20 cellular contexts compared by ENCODE assay signal in the genomic region with DNA sequence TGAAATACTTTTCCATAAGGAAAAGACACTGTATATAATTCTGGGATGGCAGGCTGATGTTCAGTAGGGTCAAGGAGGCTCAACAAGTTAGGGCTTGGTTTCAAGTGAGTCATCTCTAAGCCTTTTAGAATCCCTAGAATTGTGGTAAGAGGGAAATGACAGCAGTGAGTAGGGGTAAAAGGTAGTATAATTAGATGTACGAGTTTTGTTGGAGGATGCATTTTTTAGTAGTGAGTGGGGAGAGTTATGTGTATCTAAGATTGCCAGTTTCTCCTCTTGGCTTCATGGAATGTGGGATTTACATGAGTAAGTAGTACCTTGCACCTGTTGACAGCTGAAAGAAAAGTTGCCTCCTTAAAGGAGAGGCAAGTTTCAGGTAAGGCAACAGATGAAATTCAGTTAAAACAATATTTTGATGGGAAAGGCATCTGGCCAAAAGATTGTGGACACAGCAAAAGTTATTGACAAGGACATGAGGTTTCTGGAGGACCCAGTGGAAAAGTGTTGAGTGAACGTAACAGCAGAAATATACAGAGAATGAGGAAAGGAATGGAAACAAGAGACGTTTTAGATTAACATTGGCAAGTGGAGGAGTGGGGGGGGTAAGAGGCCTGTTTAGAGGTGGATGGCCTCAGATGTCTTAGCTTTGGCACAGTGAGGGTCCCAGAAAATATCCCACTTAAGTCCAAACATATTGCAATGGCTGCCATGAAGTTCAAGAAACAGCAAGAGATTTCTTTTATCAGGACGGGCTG. TPM values are rescaled to one million over a fixed set of nuclear protein-coding genes. Genes with fewer than 3 reads are reported as not detected.
A peak's percentile ranks its signal among the peaks of the same experiment; 100 is the strongest.
DNase-seq lines count a peak whose midpoint lies in the region; ATAC-seq, FAIRE-seq and TF ChIP-seq lines count a peak whose summit lies in the region.
"Had no signal": no experiment of that assay in that cellular context is flagged by ENCODE, and none has a peak within 500 bp of the region (broad histone marks: within the 10 kb centered on the region; RNA-seq: fewer than 3 reads in every experiment).

No MANE protein-coding gene starts in this region.

- H3K4me1 ChIP-seq in body of pancreas (peaks cover 47% of the 10 kb centered on the region), keratinocyte (ENCODE audit: control insufficient read depth, extremely low read depth, insufficient read depth, low read length) (peaks cover 12% of the 10 kb centered on the region), stomach smooth muscle (ENCODE audit: control insufficient read depth, insufficient read depth, low read length) (peaks cover 3% of the 10 kb centered on the region)
- H3K4me1 ChIP-seq: right atrium auricular region, testis had no signal

- H3K27ac ChIP-seq in body of pancreas (peak overlapping the region; percentile 23 to 42 (median 37)), keratinocyte (ENCODE audit: control insufficient read depth, insufficient read depth, low read length) (no peak overlapping the region), stomach smooth muscle (ENCODE audit: low read length) (peak overlapping the region; percentile 50)
- H3K27ac ChIP-seq: right atrium auricular region, SJCRH30, testis had no signal

- H2AFZ ChIP-seq in keratinocyte (ENCODE audit: control insufficient read depth, low read length), result no peak overlapping the region

- H3K79me2 ChIP-seq in keratinocyte (ENCODE audit: control insufficient read depth, insufficient read depth, low read length), result no peaks in the 10 kb centered on the region

- H3K9me3 ChIP-seq in body of pancreas (no peaks in the 10 kb centered on the region), keratinocyte (ENCODE audit: control insufficient read depth, low read depth, low read length) (no peaks in the 10 kb centered on the region), stomach smooth muscle (ENCODE audit: control insufficient read depth in 2 of 2, low read length in 2 of 2) (no peaks in the 10 kb centered on the region)
- H3K9me3 ChIP-seq: SJCRH30, testis had no signal

- H3K9ac ChIP-seq in keratinocyte (ENCODE audit: control insufficient read depth, extremely low read depth, insufficient read depth, low read length), result no peak overlapping the region
- H3K9ac ChIP-seq in stomach smooth muscle (ENCODE audit: low read length in 2 of 2), result no peak overlapping the region

- H3K4me2 ChIP-seq in keratinocyte (ENCODE audit: control insufficient read depth, extremely low read depth, insufficient read depth, low read depth, low read length), result peak overlapping the region; percentile 18

- peak; percentile 59 for DNase-seq in HS-27A (ENCODE audit: low read depth)
- DNase-seq in body of pancreas, result no peak
- DNase-seq in keratinocyte (ENCODE audit: low read depth, low spot score), result peak; percentile 11
- DNase-seq in NK-92 treated with Interleukin-12 subunit alpha and Interleukin-12 subunit beta, amount 100 ng/mL, for 24 hours (lab: John Stamatoyannopoulos, UW), result no peak
- no peak for DNase-seq in NCI-H82 treated with DMSO at 0.1 percent for 48 hours (lab: John Stamatoyannopoulos, UW; ENCODE audit: unreplicated experiment)
- DNase-seq: activated naive CD4-positive, alpha-beta T cell; CD4-positive, CD25-positive, alpha-beta regulatory T cell; cortex of kidney; NCI-H1417 treated with DMSO at 0.1 percent for 48 hours; NCI-H524 treated with DMSO at 0.1 percent for 48 hours; nucleus accumbens; testis had no signal

- H3K9me1 ChIP-seq in keratinocyte (ENCODE audit: control insufficient read depth, extremely low read depth, insufficient read depth, low read length), result no peaks in the 10 kb centered on the region

- no peak for TF ChIP-seq POLR2A in body of pancreas (IDR thresholded peaks at IDR 0.05)

- H3K36me3 ChIP-seq in body of pancreas (replicated peaks in 1 of 2; ENCODE audit: insufficient read depth in 1 of 2, low read depth in 2 of 2) (no peaks in the 10 kb centered on the region), keratinocyte (ENCODE audit: control insufficient read depth in 2 of 2, extremely low read depth in 1 of 2, insufficient read depth in 2 of 2, low read length in 2 of 2) (no peaks in the 10 kb centered on the region), stomach smooth muscle (ENCODE audit: control insufficient read depth in 2 of 2, insufficient read depth in 2 of 2, low read length in 2 of 2) (no peaks in the 10 kb centered on the region)
- H3K36me3 ChIP-seq: right atrium auricular region, SJCRH30 had no signal

- no peak overlapping the region for H3K4me3 ChIP-seq in body of pancreas
- H3K4me3 ChIP-seq in keratinocyte (ENCODE audit: control insufficient read depth in 2 of 3, extremely low read depth in 1 of 3, insufficient read depth in 2 of 3, low read depth in 1 of 3, low read length in 3 of 3), result no peak overlapping the region
- no peak overlapping the region for H3K4me3 ChIP-seq in stomach smooth muscle (ENCODE audit: low read length in 2 of 2)
- H3K4me3 ChIP-seq: right atrium auricular region, SJCRH30, testis had no signal

- H3K27me3 ChIP-seq in body of pancreas (no peaks in the 10 kb centered on the region), keratinocyte (ENCODE audit: control insufficient read depth, extremely low read depth, insufficient read depth, low read length) (no peaks in the 10 kb centered on the region), stomach smooth muscle (ENCODE audit: control insufficient read depth in 1 of 2, insufficient read depth in 2 of 2, low read length in 2 of 2) (no peaks in the 10 kb centered on the region)
- H3K27me3 ChIP-seq: right atrium auricular region, SJCRH30, testis had no signal

- peak; percentile 13 for ATAC-seq in body of pancreas
- ATAC-seq in HG03432 (IDR thresholded peaks at IDR 0.05; ENCODE audit: unreplicated experiment), result no peak
- ATAC-seq in esophagus mucosa, result no peak
- ATAC-seq: left lobe of liver; stimulated activated effector memory CD8-positive, alpha-beta T cell treated with anti-CD3 and anti-CD28 coated beads, Interleukin-12 subunit alpha, Interleukin-12 subunit beta, amount 100 ng/mL, for 72 hours had no signal

- intact Hi-C loops in body of pancreas (cut with DNase I), result no loop called here

- WGBS in body of pancreas, 2 donors, result 35 to 57% methylated on average over 4 of the region's 4 CpGs

- peak; percentile 93 for FAIRE-seq in keratinocyte (lab: Jason Lieb, UNC)
- FAIRE-seq: GM12892 had no signal

- TF ChIP-seq CTCF in body of pancreas (IDR thresholded peaks at IDR 0.05) (no peak), keratinocyte (optimal IDR thresholded peaks at IDR 0.05 in 1 of 3, IDR thresholded peaks at IDR 0.05 in 1 of 3, conservative IDR thresholded peaks at IDR 0.05 in 1 of 3; ENCODE audit: extremely low read depth in 1 of 3, insufficient read depth in 2 of 3, low read length in 3 of 3) (no peak)

- dilution Hi-C loops in keratinocyte (cut with MboI; ENCODE audit: extremely low pct_ligation_motif_present, low sequenced_read_pairs), result no loop called here

- H4K20me1 ChIP-seq in keratinocyte (ENCODE audit: control insufficient read depth, extremely low read depth, insufficient read depth, low read length), result no peaks in the 10 kb centered on the region

RNA-seq across cellular contexts. Expression of gene LMO3, which starts 21.8 kb away (rescaled TPM):
- total RNA-seq in body of pancreas (10 to 100 TPM; 46.2 to 67.2 TPM), esophagus mucosa (0.24 TPM)
- polyA plus RNA-seq in keratinocyte, result not detected in 3 replicates
- polyA plus RNA-seq in keratinocyte (2011; ENCODE audit: low read depth), result not detected
- not detected in 2 replicates for polyA plus RNA-seq in keratinocyte (2011; cell fraction: cytosol; rRNA removed)
- polyA plus RNA-seq in keratinocyte (2011; cell fraction: nucleus; rRNA removed), result not detected in 2 replicates
- 0.14 TPM in 1 of 2 replicates, not detected in the other for polyA plus RNA-seq in keratinocyte (2012; ENCODE audit: low replicate concordance)
- polyA minus RNA-seq in keratinocyte, result not detected in 3 replicates
- polyA minus RNA-seq in keratinocyte (2011; cell fraction: cytosol; rRNA and poly(A)+ RNA removed), result not detected
- not detected in 2 replicates for polyA minus RNA-seq in keratinocyte (2011; cell fraction: nucleus; rRNA and poly(A)+ RNA removed)
- total RNA-seq: CD4-positive, CD25-positive, alpha-beta regulatory T cell had no signal
- polyA plus RNA-seq: CD4-positive, CD25-positive, alpha-beta regulatory T cell had no signal

Comparison
In these comparisons a context has a peak if more than half of its experiments do, and no peak if none do; other contexts are left out.
1. DNase-seq: peak in HS-27A (single experiment) and keratinocyte (single experiment); none in body of pancreas (0 of 4), NK-92 treated with Interleukin-12 subunit alpha and Interleukin-12 subunit beta, amount 100 ng/mL, for 24 hours (single experiment) and NCI-H82 treated with DMSO at 0.1 percent for 48 hours (single experiment).
2. RNA of gene LMO3, which starts 21.8 kb away (total RNA-seq): 46.2 to 67.2 TPM in body of pancreas; 0.24 TPM in esophagus mucosa (single experiment); every median in the first group is over 10 times any median in the second.